Comparison of ENCODE assay signal across 1 cellular context in genomic region chr3:139838269-139838957, GRCh38.
TF ChIP-seq lines count a peak whose summit lies in the region.

No MANE protein-coding gene starts in this region.

TF ChIP-seq in liver, 16 proteins besides CTCF, POLR2A, EP300 and RAD21 (continued from another document):
- TF ChIP-seq, protein P1, sequence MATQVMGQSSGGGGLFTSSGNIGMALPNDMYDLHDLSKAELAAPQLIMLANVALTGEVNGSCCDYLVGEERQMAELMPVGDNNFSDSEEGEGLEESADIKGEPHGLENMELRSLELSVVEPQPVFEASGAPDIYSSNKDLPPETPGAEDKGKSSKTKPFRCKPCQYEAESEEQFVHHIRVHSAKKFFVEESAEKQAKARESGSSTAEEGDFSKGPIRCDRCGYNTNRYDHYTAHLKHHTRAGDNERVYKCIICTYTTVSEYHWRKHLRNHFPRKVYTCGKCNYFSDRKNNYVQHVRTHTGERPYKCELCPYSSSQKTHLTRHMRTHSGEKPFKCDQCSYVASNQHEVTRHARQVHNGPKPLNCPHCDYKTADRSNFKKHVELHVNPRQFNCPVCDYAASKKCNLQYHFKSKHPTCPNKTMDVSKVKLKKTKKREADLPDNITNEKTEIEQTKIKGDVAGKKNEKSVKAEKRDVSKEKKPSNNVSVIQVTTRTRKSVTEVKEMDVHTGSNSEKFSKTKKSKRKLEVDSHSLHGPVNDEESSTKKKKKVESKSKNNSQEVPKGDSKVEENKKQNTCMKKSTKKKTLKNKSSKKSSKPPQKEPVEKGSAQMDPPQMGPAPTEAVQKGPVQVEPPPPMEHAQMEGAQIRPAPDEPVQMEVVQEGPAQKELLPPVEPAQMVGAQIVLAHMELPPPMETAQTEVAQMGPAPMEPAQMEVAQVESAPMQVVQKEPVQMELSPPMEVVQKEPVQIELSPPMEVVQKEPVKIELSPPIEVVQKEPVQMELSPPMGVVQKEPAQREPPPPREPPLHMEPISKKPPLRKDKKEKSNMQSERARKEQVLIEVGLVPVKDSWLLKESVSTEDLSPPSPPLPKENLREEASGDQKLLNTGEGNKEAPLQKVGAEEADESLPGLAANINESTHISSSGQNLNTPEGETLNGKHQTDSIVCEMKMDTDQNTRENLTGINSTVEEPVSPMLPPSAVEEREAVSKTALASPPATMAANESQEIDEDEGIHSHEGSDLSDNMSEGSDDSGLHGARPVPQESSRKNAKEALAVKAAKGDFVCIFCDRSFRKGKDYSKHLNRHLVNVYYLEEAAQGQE (IDR thresholded peaks at IDR 0.05), result no peak
- no peak for TF ChIP-seq YY1 (IDR thresholded peaks at IDR 0.05)
